8 cellular contexts compared by ENCODE assay signal in the genomic region with DNA sequence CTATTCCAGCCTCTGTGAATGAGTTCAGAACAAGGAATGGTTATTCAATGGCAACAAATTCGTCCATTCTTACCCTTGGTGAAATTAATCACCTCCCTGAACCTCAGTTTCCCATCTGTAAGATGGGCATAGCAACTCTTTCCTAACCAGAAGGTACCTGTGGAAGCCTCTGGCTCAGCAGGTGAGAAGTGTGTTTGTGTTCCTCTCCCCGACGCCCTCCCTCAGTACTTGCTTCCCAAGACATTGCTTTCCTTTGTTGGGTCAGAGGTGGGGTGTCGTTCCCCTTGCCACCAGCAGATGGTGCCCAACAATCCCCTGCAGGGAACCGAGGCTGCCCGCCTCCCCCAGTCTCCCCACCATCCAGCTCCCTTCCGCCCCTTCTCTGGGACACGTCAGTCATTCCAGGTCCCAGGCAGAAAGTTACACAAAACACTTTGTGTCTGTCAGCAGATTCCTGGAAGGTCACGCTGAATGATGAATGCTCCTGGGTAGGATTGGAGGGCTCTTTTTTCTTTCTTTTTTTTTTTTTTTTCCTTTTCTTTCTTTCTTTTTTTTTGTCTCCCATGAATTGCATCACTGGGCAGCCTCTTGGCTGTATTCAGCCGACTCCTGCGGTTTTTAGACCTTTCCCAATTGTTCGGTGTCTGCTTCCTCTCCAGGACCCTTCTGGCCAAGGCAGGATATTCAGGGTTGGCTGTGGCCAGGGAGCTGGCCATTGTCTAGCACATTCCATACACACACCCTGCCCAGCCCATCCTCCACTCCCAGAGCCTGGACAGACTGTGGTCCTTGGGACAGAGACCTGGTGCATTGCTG.
DNase-seq lines count a peak whose midpoint lies in the region; ATAC-seq and TF ChIP-seq lines count a peak whose summit lies in the region.

No MANE protein-coding gene starts in this region.

- H3K4me3 ChIP-seq in fibroblast of pulmonary artery (replicated peaks; ENCODE audit: low read depth, low read length) (peak overlapping the region; percentile 29), neutrophil (ENCODE audit: low read depth in 1 of 2, low read length in 1 of 2) (peak overlapping the region in 1 of 2 experiments; percentile 27), subcutaneous abdominal adipose tissue (ENCODE audit: low read depth in 1 of 5, low read length in 5 of 5) (peak overlapping the region in 4 of 5 donors; percentile 5 to 48 (median 23))

- no peaks in the 10 kb centered on the region for H3K27me3 ChIP-seq in neutrophil
- H3K27me3 ChIP-seq in subcutaneous abdominal adipose tissue (ENCODE audit: control insufficient read depth in 5 of 5, insufficient read depth in 4 of 5, low read length in 5 of 5) = peaks cover 0 to 2% (median 0%) of the 10 kb centered on the region in 5 donors

- no peak overlapping the region for H3K27ac ChIP-seq in neutrophil
- H3K27ac ChIP-seq in subcutaneous abdominal adipose tissue (ENCODE audit: low read depth, low read length) = no peak overlapping the region

- ATAC-seq in HG03342 (IDR thresholded peaks at IDR 0.05; ENCODE audit: unreplicated experiment) = peak; percentile 52

- H3K9me3 ChIP-seq in neutrophil = no peaks in the 10 kb centered on the region
- peaks cover 0 to 4% (median 0%) of the 10 kb centered on the region in 5 donors for H3K9me3 ChIP-seq in subcutaneous abdominal adipose tissue (ENCODE audit: control insufficient read depth in 5 of 5, low read length in 5 of 5)

- in situ Hi-C loops in GM13976 (cut with MboI; ENCODE audit: low sequenced_read_pairs, unreplicated experiment) = loop anchor here (25.0 kb wide), 1 partner anchor 174 kb away; no protein-coding TSS in a partner anchor

- TF ChIP-seq CTCF in GM13976 (IDR thresholded peaks at IDR 0.05; ENCODE audit: borderline replicate concordance, control extremely low read depth, extremely low read depth, insufficient read depth, missing control alignments) (peak; percentile 85), fibroblast of pulmonary artery (IDR thresholded peaks at IDR 0.05; ENCODE audit: low read length, missing control alignments) (peak; percentile 99), neutrophil (IDR thresholded peaks at IDR 0.05) (peak; percentile 93)

- H3K4me1 ChIP-seq in neutrophil (ENCODE audit: control insufficient read depth in 1 of 2, insufficient read depth in 1 of 2, low read depth in 1 of 2, low read length in 1 of 2) (peaks cover 14 to 18% of the 10 kb centered on the region in 2 experiments), subcutaneous abdominal adipose tissue (ENCODE audit: control insufficient read depth in 5 of 5, insufficient read depth in 5 of 5, low read length in 5 of 5) (peaks cover 0 to 13% (median 10%) of the 10 kb centered on the region in 5 donors)

- H3K36me3 ChIP-seq in neutrophil (no peaks in the 10 kb centered on the region), subcutaneous abdominal adipose tissue (ENCODE audit: control insufficient read depth in 5 of 5, insufficient read depth in 5 of 5, low read length in 5 of 5) (no peaks in the 10 kb centered on the region)

- H3K9ac ChIP-seq in subcutaneous abdominal adipose tissue (ENCODE audit: low read length in 5 of 5) = peak overlapping the region in 1 of 5 donors; percentile 24

- DNase-seq in A172 (ENCODE audit: low spot score) (peak; percentile 81), GM13976 (ENCODE audit: low spot score) (peak; percentile 77), activated T-helper 1 cell treated with Interleukin-2 at 50 U/mL for 16 hours (ENCODE audit: low read depth) (peak; percentile 49), fibroblast of pulmonary artery (ENCODE audit: low read depth) (peak; percentile 99)

TF ChIP-seq in PFSK-1, 5 proteins besides CTCF, POLR2A, EP300 and RAD21:
- TF ChIP-seq, protein P1, sequence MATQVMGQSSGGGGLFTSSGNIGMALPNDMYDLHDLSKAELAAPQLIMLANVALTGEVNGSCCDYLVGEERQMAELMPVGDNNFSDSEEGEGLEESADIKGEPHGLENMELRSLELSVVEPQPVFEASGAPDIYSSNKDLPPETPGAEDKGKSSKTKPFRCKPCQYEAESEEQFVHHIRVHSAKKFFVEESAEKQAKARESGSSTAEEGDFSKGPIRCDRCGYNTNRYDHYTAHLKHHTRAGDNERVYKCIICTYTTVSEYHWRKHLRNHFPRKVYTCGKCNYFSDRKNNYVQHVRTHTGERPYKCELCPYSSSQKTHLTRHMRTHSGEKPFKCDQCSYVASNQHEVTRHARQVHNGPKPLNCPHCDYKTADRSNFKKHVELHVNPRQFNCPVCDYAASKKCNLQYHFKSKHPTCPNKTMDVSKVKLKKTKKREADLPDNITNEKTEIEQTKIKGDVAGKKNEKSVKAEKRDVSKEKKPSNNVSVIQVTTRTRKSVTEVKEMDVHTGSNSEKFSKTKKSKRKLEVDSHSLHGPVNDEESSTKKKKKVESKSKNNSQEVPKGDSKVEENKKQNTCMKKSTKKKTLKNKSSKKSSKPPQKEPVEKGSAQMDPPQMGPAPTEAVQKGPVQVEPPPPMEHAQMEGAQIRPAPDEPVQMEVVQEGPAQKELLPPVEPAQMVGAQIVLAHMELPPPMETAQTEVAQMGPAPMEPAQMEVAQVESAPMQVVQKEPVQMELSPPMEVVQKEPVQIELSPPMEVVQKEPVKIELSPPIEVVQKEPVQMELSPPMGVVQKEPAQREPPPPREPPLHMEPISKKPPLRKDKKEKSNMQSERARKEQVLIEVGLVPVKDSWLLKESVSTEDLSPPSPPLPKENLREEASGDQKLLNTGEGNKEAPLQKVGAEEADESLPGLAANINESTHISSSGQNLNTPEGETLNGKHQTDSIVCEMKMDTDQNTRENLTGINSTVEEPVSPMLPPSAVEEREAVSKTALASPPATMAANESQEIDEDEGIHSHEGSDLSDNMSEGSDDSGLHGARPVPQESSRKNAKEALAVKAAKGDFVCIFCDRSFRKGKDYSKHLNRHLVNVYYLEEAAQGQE (IDR thresholded peaks at IDR 0.05; ENCODE audit: insufficient read depth in 1 of 2, low read depth in 2 of 2, low read length in 2 of 2) = peak in 1 of 2 experiments; percentile 50; a peak in 1 of 4 replicates
- TF ChIP-seq POLR2AphosphoS5 (IDR thresholded peaks at IDR 0.05; ENCODE audit: low read depth, low read length) = no peak
- peak; percentile 69 for TF ChIP-seq FOXP2 (optimal IDR thresholded peaks at IDR 0.05; ENCODE audit: borderline replicate concordance, extremely low read depth, extremely low read length, insufficient read depth)

Comparison
In these comparisons a context has a peak if more than half of its experiments do, and no peak if none do; other contexts are left out.
1. DNase-seq: peak in every context shown above with its lines; median percentile 99 in fibroblast of pulmonary artery; 81 in A172; 77 in GM13976; 49 in activated T-helper 1 cell treated with Interleukin-2 at 50 U/mL for 16 hours.